Comparison of ENCODE assay signal across 8 cellular contexts in genomic region chr4:5050520-5050955, GRCh38. TPM values are rescaled to one million over a fixed set of nuclear protein-coding genes. Genes with fewer than 3 reads are reported as not detected.
DNase-seq lines count a peak whose midpoint lies in the region; ATAC-seq and TF ChIP-seq lines count a peak whose summit lies in the region.

No MANE protein-coding gene starts in this region.

- peak overlapping the region in 1 of 2 donors; percentile 53 for H3K27ac Mint-ChIP-seq in natural killer cell

- intact Hi-C loops in natural killer cell (cut with micrococcal nuclease) (no loop called here), uterus (cut with DNase I; ENCODE audit: low total_unique reads) (no loop called here)

- no peak for TF ChIP-seq POLR2A in uterus (IDR thresholded peaks at IDR 0.05)

- peak; percentile 69 for ATAC-seq in GM18907 (IDR thresholded peaks at IDR 0.05; ENCODE audit: unreplicated experiment)
- peak in 1 of 3 donors; percentile 49 for ATAC-seq in natural killer cell
- no peak for ATAC-seq in GM21786 (IDR thresholded peaks at IDR 0.05; ENCODE audit: unreplicated experiment)

- H3K27me3 ChIP-seq in uterus, result no peaks in the 10 kb centered on the region

- peak overlapping the region; percentile 87 for H3K4me3 Mint-ChIP-seq in natural killer cell

- TF ChIP-seq CTCF in C4-2B (conservative IDR thresholded peaks at IDR 0.05) (peak; percentile 76), natural killer cell (IDR thresholded peaks at IDR 0.05) (no peak), uterus (IDR thresholded peaks at IDR 0.05) (peak; percentile 60 to 77 (median 70))

- no peaks in the 10 kb centered on the region for H3K36me3 ChIP-seq in uterus

- no peaks in the 10 kb centered on the region for H3K36me3 Mint-ChIP-seq in natural killer cell

- peak; percentile 10 for DNase-seq in NCI-H2029 treated with DMSO at 0.1 percent for 48 hours (lab: John Stamatoyannopoulos, UW)
- DNase-seq in activated CD8-positive, alpha-beta memory T cell treated with anti-CD3 and anti-CD28 coated beads, Interleukin-2, amount 50 U/mL, for 48 hours, result peak; percentile 58
- peak; percentile 69 for DNase-seq in foreskin melanocyte
- DNase-seq in natural killer cell, result no peak
- DNase-seq in uterus, result peak; percentile 65 to 73

- peaks cover 16 to 25% of the 10 kb centered on the region in 2 donors for H3K4me1 Mint-ChIP-seq in natural killer cell

- no peaks in the 10 kb centered on the region for H3K4me1 ChIP-seq in uterus

- peak overlapping the region; percentile 41 to 51 for H3K4me3 ChIP-seq in uterus

- H3K9me3 Mint-ChIP-seq in natural killer cell, result no peaks in the 10 kb centered on the region

- H3K27me3 Mint-ChIP-seq in natural killer cell (ENCODE audit: low read depth in 2 of 2), result peaks cover 27 to 35% of the 10 kb centered on the region in 2 donors

- H3K9me3 ChIP-seq in uterus, result no peaks in the 10 kb centered on the region

- H3K27ac ChIP-seq in C4-2B (no peak overlapping the region), uterus (peak overlapping the region; percentile 20 to 56)

RNA-seq across cellular contexts. Expression of gene STK32B, which starts 0.7 kb away (rescaled TPM):
- total RNA-seq in natural killer cell (under 1 TPM in 2 of 3 donors, not detected in 1; 0.32 to 0.33 TPM), uterus (10 to 100 TPM in 1 of 4 donors, 1 to 10 TPM in 3; 3.0 to 33.8 (median 4.3) TPM)

RNA-seq across cellular contexts. Expression of gene CYTL1, which starts 31.3 kb away (rescaled TPM):
- total RNA-seq in natural killer cell (1 to 10 TPM in 2 of 3 donors, under 1 TPM in 1; 1.00 to 4.4 (median 1.9) TPM), uterus (10 to 100 TPM in 2 of 4 donors, 1 to 10 TPM in 1, under 1 TPM in 1; 0.51 to 15.9 (median 9.8) TPM)
